Comparison of ENCODE assay signal across 8 cellular contexts in genomic region chr3:39383190-39383912, GRCh38. TPM values are rescaled to one million over a fixed set of nuclear protein-coding genes. Genes with fewer than 3 reads are reported as not detected.
DNase-seq lines count a peak whose midpoint lies in the region; ATAC-seq and TF ChIP-seq lines count a peak whose summit lies in the region.

TSS of gene SLC25A38 (plus strand) at chr3:39383370. CDS start at chr3:39383725, 355 bp downstream.

- ATAC-seq in GM18511 (IDR thresholded peaks at IDR 0.05; ENCODE audit: unreplicated experiment) (peak; percentile 83), HG02981 (IDR thresholded peaks at IDR 0.05; ENCODE audit: unreplicated experiment) (peak; percentile 70), body of pancreas (peak; percentile 63)

- H3K79me2 ChIP-seq in SK-N-SH (ENCODE audit: insufficient read depth) = peaks cover 45% of the 10 kb centered on the region

- H3K9ac ChIP-seq in SK-N-SH = peak within 1 kb of the TSS; percentile 95
- H3K9ac ChIP-seq in iPS-20b (ENCODE audit: low read depth, low read length) = peak within 1 kb of the TSS; percentile 96

- intact Hi-C loops in body of pancreas (cut with DNase I) (no loop called here), spleen (cut with DNase I; ENCODE audit: low total_unique reads) (no loop called here)

- CTCF ChIA-PET in SK-N-SH (lab: Yijun Ruan, JAX) = no interaction called here

- H3K9me3 ChIP-seq in SK-N-SH = no peaks in the 10 kb centered on the region
- no peaks in the 10 kb centered on the region for H3K9me3 ChIP-seq in body of pancreas
- H3K9me3 ChIP-seq in iPS-20b (ENCODE audit: insufficient read depth, low read depth, low read length) = no peaks in the 10 kb centered on the region
- no peaks in the 10 kb centered on the region for H3K9me3 ChIP-seq in spleen

- 0% methylated on average over 13 of the region's 63 CpGs for WGBS in SK-N-SH (ENCODE audit: low lambda C conversion rate)
- WGBS in body of pancreas, 2 donors = 0 to 1% methylated on average over 19 to 61 of the region's 63 CpGs
- 0 to 1% (median 0%) methylated on average over 51 to 63 of the region's 63 CpGs for WGBS in spleen, 5 donors

- TF ChIP-seq RAD21 in SK-N-SH (IDR thresholded peaks at IDR 0.05; ENCODE audit: low read length) = no peak

- DNase-seq in SK-N-SH (peak; percentile 86), body of pancreas (peak; percentile 75 to 85 (median 82)), spleen (peak; percentile 96), NCI-H524 (lab: John Stamatoyannopoulos, UW) (no peak), hypothalamus (lab: John Stamatoyannopoulos, UW) (no peak)

- H3K36me3 ChIP-seq in SK-N-SH (replicated peaks in 1 of 2; ENCODE audit: control insufficient read depth in 1 of 2, insufficient read depth in 2 of 2, low read length in 1 of 2) (peaks cover 0 to 3% of the 10 kb centered on the region in 2 experiments), body of pancreas (replicated peaks in 1 of 2; ENCODE audit: insufficient read depth in 1 of 2, low read depth in 2 of 2) (no peaks in the 10 kb centered on the region), iPS-20b (ENCODE audit: insufficient read depth, low read depth, low read length) (peaks cover 7% of the 10 kb centered on the region; the same call in 1 of the 2 replicates), spleen (no peaks in the 10 kb centered on the region)

- H3K27me3 ChIP-seq in SK-N-SH (ENCODE audit: insufficient read depth) (no peaks in the 10 kb centered on the region), body of pancreas (no peaks in the 10 kb centered on the region), iPS-20b (ENCODE audit: insufficient read depth, low read length) (no peaks in the 10 kb centered on the region), spleen (replicated peaks in 1 of 7) (no peaks in the 10 kb centered on the region)

- peak within 1 kb of the TSS; percentile 97 for H3K4me2 ChIP-seq in SK-N-SH

- peak within 1 kb of the TSS; percentile 97 for H2AFZ ChIP-seq in SK-N-SH (ENCODE audit: low read depth)

- H3K4me3 ChIP-seq in SK-N-SH (ENCODE audit: low read depth in 2 of 2, low read length in 1 of 2) (peak within 1 kb of the TSS; percentile 86 to 98), body of pancreas (peak within 1 kb of the TSS; percentile 32 to 75), iPS-20b (ENCODE audit: low read length) (peak within 1 kb of the TSS; percentile 88), spleen (peak within 1 kb of the TSS; percentile 71 to 99 (median 92))

- H3K4me1 ChIP-seq in SK-N-SH (ENCODE audit: control insufficient read depth in 1 of 2, insufficient read depth in 2 of 2, low read depth in 1 of 2, low read length in 1 of 2) (peaks cover 5 to 8% of the 10 kb centered on the region in 2 experiments; a peak in 1 of 4 replicates), body of pancreas (peaks cover 81% of the 10 kb centered on the region), iPS-20b (ENCODE audit: insufficient read depth, low read length) (peaks cover 7% of the 10 kb centered on the region), spleen (peaks cover 24 to 61% (median 42%) of the 10 kb centered on the region in 6 donors)

- TF ChIP-seq CTCF in SK-N-SH (IDR thresholded peaks at IDR 0.05) (peak; percentile 34; the same call in 1 of the 2 replicates), body of pancreas (IDR thresholded peaks at IDR 0.05) (peak in 4 of 7 experiments; percentile 20 to 48 (median 40)), spleen (IDR thresholded peaks at IDR 0.05 in 8 of 11, conservative IDR thresholded peaks at IDR 0.05 in 3 of 11) (peak in 7 of 11 experiments; percentile 33 to 55 (median 44))

- peak within 1 kb of the TSS; percentile 87 to 93 for H3K27ac ChIP-seq in SK-N-SH (ENCODE audit: low read depth in 2 of 2, low read length in 1 of 2)
- H3K27ac ChIP-seq in body of pancreas = peak within 1 kb of the TSS; percentile 95 to 98 (median 96)
- H3K27ac ChIP-seq in iPS-20b (ENCODE audit: low read length) = peak within 1 kb of the TSS; percentile 85
- peak within 1 kb of the TSS; percentile 85 to 98 (median 93) for H3K27ac ChIP-seq in spleen

- no peaks in the 10 kb centered on the region for H3K9me2 ChIP-seq in SK-N-SH

- peaks cover 38% of the 10 kb centered on the region for H4K20me1 ChIP-seq in SK-N-SH (ENCODE audit: insufficient read depth)

- POLR2A ChIA-PET in SK-N-SH (lab: Yijun Ruan, JAX) = interaction anchor here (1.2 kb wide), 1 partner anchor 24 kb away, joined by 4 read pairs; no protein-coding TSS in a partner anchor

- H3F3A ChIP-seq in SK-N-SH (replicated peaks; ENCODE audit: insufficient read depth) = peaks cover 15% of the 10 kb centered on the region

- TF ChIP-seq POLR2A in body of pancreas (IDR thresholded peaks at IDR 0.05) (peak in 2 of 3 donors; percentile 29 to 37), spleen (IDR thresholded peaks at IDR 0.05) (peak in 1 of 3 donors; percentile 11)

- no peak for TF ChIP-seq EP300 in SK-N-SH (IDR thresholded peaks at IDR 0.05; ENCODE audit: borderline replicate concordance in 1 of 2, low read depth in 1 of 2, low read length in 1 of 2)

TF ChIP-seq in SK-N-SH, 30 proteins besides CTCF, POLR2A, EP300 and RAD21 (continues in another document):
- peak; percentile 27; the same call in 1 of the 2 replicates for TF ChIP-seq RCOR1 (IDR thresholded peaks at IDR 0.05; ENCODE audit: low read length)
- TF ChIP-seq IRF3 (IDR thresholded peaks at IDR 0.05; ENCODE audit: low read depth, low read length) = no peak
- no peak for TF ChIP-seq SMC3 (IDR thresholded peaks at IDR 0.05; ENCODE audit: low read depth, low read length)
- peak; percentile 74; the same call in 1 of the 2 replicates for TF ChIP-seq SIN3A (IDR thresholded peaks at IDR 0.05; ENCODE audit: borderline replicate concordance, low read depth, low read length)
- no peak for TF ChIP-seq TEAD4 (IDR thresholded peaks at IDR 0.05; ENCODE audit: borderline replicate concordance, insufficient read depth)
- no peak for TF ChIP-seq EZH2phosphoT487 (IDR thresholded peaks at IDR 0.05; ENCODE audit: borderline replicate concordance, low read depth)
- TF ChIP-seq TAF1 (IDR thresholded peaks at IDR 0.05; ENCODE audit: borderline replicate concordance, low read depth, low read length) = peak; percentile 57; the same call in 1 of the 2 replicates
- peak; percentile 85 for TF ChIP-seq ELF1 (IDR thresholded peaks at IDR 0.05)
- no peak for TF ChIP-seq RXRA (IDR thresholded peaks at IDR 0.05; ENCODE audit: borderline replicate concordance, low read depth)
- TF ChIP-seq FOSL2 (IDR thresholded peaks at IDR 0.05; ENCODE audit: borderline replicate concordance, low read depth) = no peak
- no peak for TF ChIP-seq RFX5 (IDR thresholded peaks at IDR 0.05; ENCODE audit: low read length)
- peak; percentile 69 for TF ChIP-seq POLR2AphosphoS5 (IDR thresholded peaks at IDR 0.05; ENCODE audit: low read depth, low read length)
- TF ChIP-seq YY1 (IDR thresholded peaks at IDR 0.05; ENCODE audit: low read depth) = no peak
- peak; percentile 38; the same call in 1 of the 2 replicates for TF ChIP-seq TCF12 (IDR thresholded peaks at IDR 0.05)
- TF ChIP-seq MAX (IDR thresholded peaks at IDR 0.05; ENCODE audit: low read depth) = peak; percentile 80
- no peak for TF ChIP-seq JUND (IDR thresholded peaks at IDR 0.05)
- TF ChIP-seq, protein P1, sequence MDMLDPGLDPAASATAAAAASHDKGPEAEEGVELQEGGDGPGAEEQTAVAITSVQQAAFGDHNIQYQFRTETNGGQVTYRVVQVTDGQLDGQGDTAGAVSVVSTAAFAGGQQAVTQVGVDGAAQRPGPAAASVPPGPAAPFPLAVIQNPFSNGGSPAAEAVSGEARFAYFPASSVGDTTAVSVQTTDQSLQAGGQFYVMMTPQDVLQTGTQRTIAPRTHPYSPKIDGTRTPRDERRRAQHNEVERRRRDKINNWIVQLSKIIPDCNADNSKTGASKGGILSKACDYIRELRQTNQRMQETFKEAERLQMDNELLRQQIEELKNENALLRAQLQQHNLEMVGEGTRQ (IDR thresholded peaks at IDR 0.05; ENCODE audit: borderline replicate concordance, low read depth, low read length) = peak; percentile 89
- TF ChIP-seq MXI1 (IDR thresholded peaks at IDR 0.05; ENCODE audit: low read depth, low read length) = peak; percentile 61; the same call in 1 of the 2 replicates
- TF ChIP-seq, protein P2, sequence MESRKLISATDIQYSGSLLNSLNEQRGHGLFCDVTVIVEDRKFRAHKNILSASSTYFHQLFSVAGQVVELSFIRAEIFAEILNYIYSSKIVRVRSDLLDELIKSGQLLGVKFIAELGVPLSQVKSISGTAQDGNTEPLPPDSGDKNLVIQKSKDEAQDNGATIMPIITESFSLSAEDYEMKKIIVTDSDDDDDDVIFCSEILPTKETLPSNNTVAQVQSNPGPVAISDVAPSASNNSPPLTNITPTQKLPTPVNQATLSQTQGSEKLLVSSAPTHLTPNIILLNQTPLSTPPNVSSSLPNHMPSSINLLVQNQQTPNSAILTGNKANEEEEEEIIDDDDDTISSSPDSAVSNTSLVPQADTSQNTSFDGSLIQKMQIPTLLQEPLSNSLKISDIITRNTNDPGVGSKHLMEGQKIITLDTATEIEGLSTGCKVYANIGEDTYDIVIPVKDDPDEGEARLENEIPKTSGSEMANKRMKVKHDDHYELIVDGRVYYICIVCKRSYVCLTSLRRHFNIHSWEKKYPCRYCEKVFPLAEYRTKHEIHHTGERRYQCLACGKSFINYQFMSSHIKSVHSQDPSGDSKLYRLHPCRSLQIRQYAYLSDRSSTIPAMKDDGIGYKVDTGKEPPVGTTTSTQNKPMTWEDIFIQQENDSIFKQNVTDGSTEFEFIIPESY (IDR thresholded peaks at IDR 0.05; ENCODE audit: borderline replicate concordance, low read depth) = no peak

RNA-seq across cellular contexts. Expression of gene SLC25A38, which starts in this region (rescaled TPM):
- polyA plus RNA-seq in SK-N-SH (2012; rRNA removed) = 34.9 and 45.0 TPM in 2 replicates
- 35.2 and 36.9 TPM in 2 replicates for polyA plus RNA-seq in SK-N-SH (2012; cell fraction: cytosol; rRNA removed)
- 50.1 and 57.6 TPM in 2 replicates for polyA plus RNA-seq in SK-N-SH (2012; cell fraction: nucleus; rRNA removed)
- total RNA-seq in body of pancreas = 10 to 100 TPM; 17.5 to 28.8 TPM
- total RNA-seq in spleen = 10 to 100 TPM; 23.7 to 30.2 (median 26.0) TPM
- polyA plus RNA-seq in spleen = 10 to 100 TPM; 32.3 to 38.4 (median 34.6) TPM

Comparison
In these comparisons a context has a peak if more than half of its experiments do, and no peak if none do; other contexts are left out.
1. DNase-seq: peak in SK-N-SH (single experiment), body of pancreas (4 of 4) and spleen (single experiment); none in NCI-H524 (0 of 2) and hypothalamus (0 of 51).
2. Peak in every context shown above with its lines, with median percentiles within 50 percentile points of each other: ATAC-seq, H3K27ac ChIP-seq, H3K4me3 ChIP-seq and CTCF ChIP-seq.